In genomic region chr22:23122992-23123803, GRCh38 we compare ENCODE assay signal across 25 cellular contexts. TPM values are rescaled to one million over a fixed set of nuclear protein-coding genes. Genes with fewer than 3 reads are reported as not detected.
"Had no signal": no experiment of that assay in that cellular context is flagged by ENCODE, and none has a peak within 500 bp of the region (broad histone marks: within the 10 kb centered on the region; RNA-seq: fewer than 3 reads in every experiment).

No MANE protein-coding gene starts in this region.

- H3K4me3 ChIP-seq: adrenal gland, breast epithelium, prostate gland, right atrium auricular region, tibial nerve had no signal

- H3K27ac Mint-ChIP-seq: activated CD4-positive, alpha-beta memory T cell treated with anti-CD3 and anti-CD28 coated beads for 36 hours; activated CD8-positive, alpha-beta memory T cell treated with anti-CD3 and anti-CD28 coated beads, Interleukin-2, amount 10 ng/mL, durations not matched to agents 7 days and 5 days; activated naive CD4-positive, alpha-beta T cell treated with anti-CD3 and anti-CD28 coated beads, Interleukin-2, amount 50 U/mL, for 24 hours; activated T-helper 1 cell treated with anti-CD3 and anti-CD28 coated beads, Interleukin-12 subunit alpha, Interleukin-12 subunit beta, Interleukin-2, Interleukin-4 antibody, amounts not matched to agents 30 ng/mL and 10 ng/mL and 1 ng/mL, durations not matched to agents 14 hours and 24 hours and 36 hours; natural killer cell had no signal

- H3K27me3 ChIP-seq: adrenal gland, breast epithelium, right atrium auricular region, tibial nerve had no signal

- ATAC-seq: activated CD8-positive, alpha-beta memory T cell treated with anti-CD3 and anti-CD28 coated beads, Interleukin-2, amount 10 ng/mL, durations not matched to agents 7 days and 5 days; left lobe of liver; natural killer cell; stimulated activated naive CD8-positive, alpha-beta T cell treated with anti-CD3 and anti-CD28 coated beads, Interleukin-15, Interleukin-2, amounts not matched to agents 100 U/mL and 50 U/mL, for 24 hours had no signal

- H3K36me3 ChIP-seq: adrenal gland, breast epithelium, prostate gland, right atrium auricular region had no signal

- H3K4me1 ChIP-seq: breast epithelium, prostate gland, right atrium auricular region had no signal

- DNase-seq: activated CD4-positive, alpha-beta memory T cell treated with anti-CD3 and anti-CD28 coated beads for 36 hours; activated CD4-positive, alpha-beta T cell treated with anti-CD3 and anti-CD28 coated beads for 48 hours; activated CD8-positive, alpha-beta memory T cell treated with anti-CD3 and anti-CD28 coated beads, Interleukin-2, amount 10 ng/mL, durations not matched to agents 7 days and 5 days; activated gamma-delta T cell treated with Interleukin-2 at 50 U/mL for 16 hours; adrenal gland; cerebellar nuclear complex; cortex of kidney; foreskin fibroblast; natural killer cell; stimulated activated CD4-positive, alpha-beta T cell treated with anti-CD3 and anti-CD28 coated beads, Interleukin-4, amount 100 ng/mL, for 24 hours; stimulated activated naive CD8-positive, alpha-beta T cell treated with anti-CD3 and anti-CD28 coated beads, Interleukin-15, Interleukin-2, amounts not matched to agents 100 U/mL and 50 U/mL, for 24 hours had no signal

- H3K27me3 Mint-ChIP-seq: activated CD4-positive, alpha-beta memory T cell treated with anti-CD3 and anti-CD28 coated beads for 36 hours; activated CD8-positive, alpha-beta memory T cell treated with anti-CD3 and anti-CD28 coated beads, Interleukin-2, amount 10 ng/mL, durations not matched to agents 7 days and 5 days; activated naive CD4-positive, alpha-beta T cell treated with anti-CD3 and anti-CD28 coated beads, Interleukin-2, amount 50 U/mL, for 24 hours had no signal

- H3K9me3 Mint-ChIP-seq: activated CD4-positive, alpha-beta memory T cell treated with anti-CD3 and anti-CD28 coated beads for 36 hours; activated naive CD4-positive, alpha-beta T cell treated with anti-CD3 and anti-CD28 coated beads, Interleukin-2, amount 50 U/mL, for 24 hours; natural killer cell had no signal

- H3K4me3 Mint-ChIP-seq: activated CD4-positive, alpha-beta memory T cell treated with anti-CD3 and anti-CD28 coated beads for 36 hours; activated CD8-positive, alpha-beta memory T cell treated with anti-CD3 and anti-CD28 coated beads, Interleukin-2, amount 10 ng/mL, durations not matched to agents 7 days and 5 days; activated naive CD4-positive, alpha-beta T cell treated with anti-CD3 and anti-CD28 coated beads, Interleukin-2, amount 50 U/mL, for 24 hours; activated T-helper 1 cell treated with anti-CD3 and anti-CD28 coated beads, Interleukin-12 subunit alpha, Interleukin-12 subunit beta, Interleukin-2, Interleukin-4 antibody, amounts not matched to agents 30 ng/mL and 10 ng/mL and 1 ng/mL, durations not matched to agents 14 hours and 24 hours and 36 hours; natural killer cell had no signal

- H3K9me3 ChIP-seq: adrenal gland, breast epithelium, prostate gland, right atrium auricular region, tibial nerve had no signal

- H3K36me3 Mint-ChIP-seq: activated CD8-positive, alpha-beta memory T cell treated with anti-CD3 and anti-CD28 coated beads, Interleukin-2, amount 10 ng/mL, durations not matched to agents 7 days and 5 days; activated naive CD4-positive, alpha-beta T cell treated with anti-CD3 and anti-CD28 coated beads, Interleukin-2, amount 50 U/mL, for 24 hours; natural killer cell had no signal

- H3K27ac ChIP-seq: adrenal gland, breast epithelium, prostate gland, right atrium auricular region, tibial nerve had no signal

RNA-seq across cellular contexts. Expression of gene RSPH14, which starts 18.6 kb away (rescaled TPM):
- total RNA-seq: activated CD8-positive, alpha-beta memory T cell treated with anti-CD3 and anti-CD28 coated beads, Interleukin-2, amount 10 ng/mL, durations not matched to agents 7 days and 5 days; activated T-helper 1 cell treated with anti-CD3 and anti-CD28 coated beads, Interleukin-12 subunit alpha, Interleukin-12 subunit beta, Interleukin-2, Interleukin-4 antibody, amounts not matched to agents 30 ng/mL and 10 ng/mL and 1 ng/mL, durations not matched to agents 14 hours and 24 hours and 36 hours; astrocyte; lung microvascular endothelial cell; osteocyte; right atrium auricular region; subcutaneous adipose tissue; T-helper 2 cell treated with Interferon-gamma antibody and Interleukin-4, amounts not matched to agents 100 ng/mL and 5 ng/mL, for 36 hours had no signal
- polyA plus RNA-seq: fibroblast of lung, keratinocyte had no signal

RNA-seq across cellular contexts. Expression of gene RAB36, which starts 22.1 kb away (rescaled TPM):
- total RNA-seq: T-helper 2 cell treated with Interferon-gamma antibody and Interleukin-4, amounts not matched to agents 100 ng/mL and 5 ng/mL, for 36 hours had no signal
